ENCODE assay signal across 8 cellular contexts in the genomic region with DNA sequence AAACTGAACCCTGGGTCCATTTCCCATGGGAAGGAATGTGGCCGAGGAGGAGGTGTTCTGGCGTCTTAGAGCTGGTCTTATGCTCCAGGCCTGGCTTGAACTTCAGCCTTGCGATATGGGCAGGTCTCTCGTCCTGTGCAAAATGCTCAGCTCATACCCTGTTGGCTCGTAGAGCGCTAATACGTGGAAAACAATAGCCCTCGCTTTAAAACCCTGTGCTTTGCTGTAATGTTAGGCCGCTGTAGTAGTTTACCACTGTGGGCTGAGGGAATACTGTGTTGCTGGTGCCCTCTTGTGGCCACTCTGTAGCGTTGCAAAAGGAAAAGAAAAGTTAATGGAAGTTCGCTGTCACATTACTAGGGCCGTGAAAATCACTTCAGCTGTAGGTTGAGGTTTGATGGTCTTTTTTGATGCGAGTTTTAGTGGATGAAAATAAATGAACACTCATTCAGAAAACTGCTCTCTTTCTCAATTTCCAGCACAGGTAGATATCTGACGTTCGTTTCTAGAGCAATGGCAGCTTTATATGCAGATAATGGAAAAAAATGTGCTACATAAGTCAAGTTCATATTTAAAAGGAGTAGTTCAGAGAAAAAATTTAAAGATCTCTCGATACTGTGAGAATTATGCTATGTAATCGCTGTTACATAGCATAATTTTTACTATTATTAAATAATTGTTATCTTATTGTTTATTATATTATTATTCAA.
DNase-seq lines count a peak whose midpoint lies in the region; ATAC-seq and TF ChIP-seq lines count a peak whose summit lies in the region.

No MANE protein-coding gene starts in this region.

- no peak overlapping the region for H3K27ac Mint-ChIP-seq in GM23338

- ATAC-seq in GM23338 (peak; percentile 97), RWPE2 (ENCODE audit: low read depth) (peak; percentile 87), Right ventricle myocardium superior (ENCODE audit: poor library complexity) (peak; percentile 94)

- H3K9me3 Mint-ChIP-seq in GM23338 = no peaks in the 10 kb centered on the region

- peaks cover 10% of the 10 kb centered on the region for H3K4me1 Mint-ChIP-seq in GM23338

- H3K9me3 ChIP-seq in RWPE2 (ENCODE audit: severe bottlenecking) = no peaks in the 10 kb centered on the region

- H3K79me2 ChIP-seq in GM23338 (replicated peaks; ENCODE audit: insufficient read depth) = no peaks in the 10 kb centered on the region

- H3K4me2 ChIP-seq in GM23338 = no peak overlapping the region

- DNase-seq in GM06990 (ENCODE audit: extremely low read depth, insufficient read length) (no peak), GM23338 (ENCODE audit: low spot score) (peak; percentile 74), RWPE2 (ENCODE audit: low spot score) (no peak), Right ventricle myocardium superior (no peak), putamen (ENCODE audit: low spot score) (peak; percentile 21), posterior vena cava (ENCODE audit: low spot score) (no peak)
- DNase-seq in activated naive CD4-positive, alpha-beta T cell treated with Interleukin-2 at 50 U/mL for 16 hours = peak; percentile 54

- no peaks in the 10 kb centered on the region for H3F3A ChIP-seq in GM23338 (replicated peaks; ENCODE audit: low read depth)

- H3K36me3 Mint-ChIP-seq in GM23338 (ENCODE audit: low read depth) = no peaks in the 10 kb centered on the region

- H3K9me2 ChIP-seq in GM23338 (ENCODE audit: insufficient read depth) = no peaks in the 10 kb centered on the region; the same call in 1 of the 2 replicates

- no peak overlapping the region for H3K4me3 Mint-ChIP-seq in GM23338

- no peak overlapping the region for H3K27ac ChIP-seq in GM23338 (ENCODE audit: low read depth)
- no peak overlapping the region for H3K27ac ChIP-seq in RWPE2 (ENCODE audit: poor library complexity, severe bottlenecking)

- no peak overlapping the region for H2AFZ ChIP-seq in GM23338

- H3K4me3 ChIP-seq in GM06990 (replicated peaks; ENCODE audit: low read depth, low read length) (no peak overlapping the region), GM23338 (no peak overlapping the region), RWPE2 (ENCODE audit: severe bottlenecking) (no peak overlapping the region)

- intact Hi-C loops in Right ventricle myocardium superior (cut with DNase I) (loop anchor here (2.0 kb wide), 1 partner anchor 157 kb away; no protein-coding TSS in a partner anchor), posterior vena cava (cut with DNase I) (no loop called here)

- H3K27me3 ChIP-seq in GM06990 (replicated peaks; ENCODE audit: control insufficient read depth, insufficient read depth, low read length) = no peaks in the 10 kb centered on the region
- no peaks in the 10 kb centered on the region for H3K27me3 ChIP-seq in GM23338 (ENCODE audit: insufficient read depth)
- H3K27me3 ChIP-seq in RWPE2 (ENCODE audit: insufficient read depth, poor library complexity, severe bottlenecking) = no peaks in the 10 kb centered on the region

- peaks cover 2% of the 10 kb centered on the region for H3K27me3 Mint-ChIP-seq in GM23338 (ENCODE audit: insufficient read depth, low read depth, poor library complexity)

- no peaks in the 10 kb centered on the region for H4K20me1 ChIP-seq in GM23338 (replicated peaks; ENCODE audit: insufficient read depth)

- H3K4me1 ChIP-seq in GM23338 (ENCODE audit: insufficient read depth) (no peaks in the 10 kb centered on the region), RWPE2 (ENCODE audit: insufficient read depth, poor library complexity, severe bottlenecking) (peaks cover 12% of the 10 kb centered on the region)

- H3K36me3 ChIP-seq in GM06990 (ENCODE audit: control insufficient read depth, insufficient read depth, low read length) (no peaks in the 10 kb centered on the region), GM23338 (ENCODE audit: insufficient read depth) (no peaks in the 10 kb centered on the region), RWPE2 (ENCODE audit: low read depth) (peaks cover 8% of the 10 kb centered on the region; the same call in 1 of the 2 replicates)

- TF ChIP-seq CTCF in GM06990 (IDR thresholded peaks at IDR 0.05; ENCODE audit: insufficient read depth, low read length, poor library complexity, severe bottlenecking) = peak; percentile 85
- TF ChIP-seq CTCF in GM23338 (conservative IDR thresholded peaks at IDR 0.05; ENCODE audit: low read depth in 2 of 2) = peak; percentile 97
- peak; percentile 91 for TF ChIP-seq CTCF in LNCAP (IDR thresholded peaks at IDR 0.05)
- peak; percentile 99 for TF ChIP-seq CTCF in RWPE2 (IDR thresholded peaks at IDR 0.05; ENCODE audit: poor library complexity, severe bottlenecking)

TF ChIP-seq in GM23338, 12 proteins besides CTCF, POLR2A, EP300 and RAD21 (continues in another document):
- no peak for TF ChIP-seq EZH2 (IDR thresholded peaks at IDR 0.05; ENCODE audit: low read depth, unreplicated experiment)
- no peak for TF ChIP-seq EZH2phosphoT487 (IDR thresholded peaks at IDR 0.05; ENCODE audit: unreplicated experiment)
- TF ChIP-seq CREB1 (CRISPR knock-in tag; IDR thresholded peaks at IDR 0.05; ENCODE audit: low read depth) = no peak
- TF ChIP-seq ZNF331 (CRISPR knock-in tag; IDR thresholded peaks at IDR 0.05; ENCODE audit: low read depth) = no peak
- TF ChIP-seq, protein P1, sequence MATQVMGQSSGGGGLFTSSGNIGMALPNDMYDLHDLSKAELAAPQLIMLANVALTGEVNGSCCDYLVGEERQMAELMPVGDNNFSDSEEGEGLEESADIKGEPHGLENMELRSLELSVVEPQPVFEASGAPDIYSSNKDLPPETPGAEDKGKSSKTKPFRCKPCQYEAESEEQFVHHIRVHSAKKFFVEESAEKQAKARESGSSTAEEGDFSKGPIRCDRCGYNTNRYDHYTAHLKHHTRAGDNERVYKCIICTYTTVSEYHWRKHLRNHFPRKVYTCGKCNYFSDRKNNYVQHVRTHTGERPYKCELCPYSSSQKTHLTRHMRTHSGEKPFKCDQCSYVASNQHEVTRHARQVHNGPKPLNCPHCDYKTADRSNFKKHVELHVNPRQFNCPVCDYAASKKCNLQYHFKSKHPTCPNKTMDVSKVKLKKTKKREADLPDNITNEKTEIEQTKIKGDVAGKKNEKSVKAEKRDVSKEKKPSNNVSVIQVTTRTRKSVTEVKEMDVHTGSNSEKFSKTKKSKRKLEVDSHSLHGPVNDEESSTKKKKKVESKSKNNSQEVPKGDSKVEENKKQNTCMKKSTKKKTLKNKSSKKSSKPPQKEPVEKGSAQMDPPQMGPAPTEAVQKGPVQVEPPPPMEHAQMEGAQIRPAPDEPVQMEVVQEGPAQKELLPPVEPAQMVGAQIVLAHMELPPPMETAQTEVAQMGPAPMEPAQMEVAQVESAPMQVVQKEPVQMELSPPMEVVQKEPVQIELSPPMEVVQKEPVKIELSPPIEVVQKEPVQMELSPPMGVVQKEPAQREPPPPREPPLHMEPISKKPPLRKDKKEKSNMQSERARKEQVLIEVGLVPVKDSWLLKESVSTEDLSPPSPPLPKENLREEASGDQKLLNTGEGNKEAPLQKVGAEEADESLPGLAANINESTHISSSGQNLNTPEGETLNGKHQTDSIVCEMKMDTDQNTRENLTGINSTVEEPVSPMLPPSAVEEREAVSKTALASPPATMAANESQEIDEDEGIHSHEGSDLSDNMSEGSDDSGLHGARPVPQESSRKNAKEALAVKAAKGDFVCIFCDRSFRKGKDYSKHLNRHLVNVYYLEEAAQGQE (IDR thresholded peaks at IDR 0.05; ENCODE audit: unreplicated experiment) = no peak
- no peak for TF ChIP-seq ZNF114 (CRISPR knock-in tag; IDR thresholded peaks at IDR 0.05)

Comparison
In these comparisons a context has a peak if more than half of its experiments do, and no peak if none do; other contexts are left out.
1. DNase-seq: peak in GM23338 (single experiment), activated naive CD4-positive, alpha-beta T cell treated with Interleukin-2 at 50 U/mL for 16 hours (single experiment) and putamen (single experiment); none in GM06990 (single experiment), RWPE2 (single experiment), Right ventricle myocardium superior (single experiment) and posterior vena cava (single experiment).
2. Peak in every context shown above with its lines, with median percentiles within 50 percentile points of each other: CTCF ChIP-seq and ATAC-seq.